8 cellular contexts compared by ENCODE assay signal in the genomic region with DNA sequence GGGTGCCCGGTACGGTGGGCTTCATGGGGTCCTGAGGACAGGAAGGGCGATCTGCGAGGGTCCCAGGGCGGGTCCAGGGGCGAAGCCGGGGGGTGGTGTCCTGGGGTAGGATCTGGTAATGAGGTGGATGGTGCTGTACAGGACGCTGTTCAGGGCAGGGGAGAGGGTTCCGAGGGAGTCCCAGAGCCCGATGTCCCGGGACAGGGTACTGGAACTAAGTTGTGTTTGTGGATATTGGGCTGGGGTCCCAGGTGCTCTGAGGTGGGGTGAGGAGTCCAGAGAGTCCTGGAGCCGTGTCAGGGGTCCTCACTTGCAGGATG. TPM values are rescaled to one million over a fixed set of nuclear protein-coding genes. Genes with fewer than 3 reads are reported as not detected.
DNase-seq lines count a peak whose midpoint lies in the region; ATAC-seq and TF ChIP-seq lines count a peak whose summit lies in the region.

No MANE protein-coding gene starts in this region.

- ATAC-seq in stimulated activated naive CD8-positive, alpha-beta T cell treated with anti-CD3 and anti-CD28 coated beads, Interleukin-15, amount 100 ng/mL, for 72 hours = peak; percentile 39
- no peak for ATAC-seq in GM19023 (IDR thresholded peaks at IDR 0.05; ENCODE audit: unreplicated experiment)

- peak overlapping the region; percentile 80 for H3K27ac Mint-ChIP-seq in activated CD4-positive, alpha-beta memory T cell treated with anti-CD3 and anti-CD28 coated beads, Interleukin-2, amount 10 ng/mL, durations not matched to agents 7 days and 5 days
- peak overlapping the region; percentile 95 to 97 for H3K27ac Mint-ChIP-seq in stimulated activated naive CD8-positive, alpha-beta T cell treated with anti-CD3 and anti-CD28 coated beads, Interleukin-15, amount 100 ng/mL, for 72 hours

- peaks cover 8% of the 10 kb centered on the region for H3K9me3 Mint-ChIP-seq in activated CD4-positive, alpha-beta memory T cell treated with anti-CD3 and anti-CD28 coated beads, Interleukin-2, amount 10 ng/mL, durations not matched to agents 7 days and 5 days
- peaks cover 9 to 13% of the 10 kb centered on the region in 2 donors for H3K9me3 Mint-ChIP-seq in stimulated activated naive CD8-positive, alpha-beta T cell treated with anti-CD3 and anti-CD28 coated beads, Interleukin-15, amount 100 ng/mL, for 72 hours

- POLR2A ChIA-PET in activated CD4-positive, alpha-beta memory T cell treated with anti-CD3 and anti-CD28 coated beads, Interleukin-2, amount 10 ng/mL, durations not matched to agents 7 days and 5 days (lab: Charles Lee) = interaction anchor here (0.6 to 2.7 kb wide), 6 partner anchors 8 to 519 kb away, joined by 3 to 48 read pairs (median 4); partner anchors contain the start of genes P2RX6 and THAP7

- H3K4me3 ChIP-seq in AG10803 (ENCODE audit: low read length) (peak overlapping the region; percentile 91), HFF-Myc (replicated peaks; ENCODE audit: low read depth, low read length) (peak overlapping the region; percentile 90), iPS DF 6.9 (ENCODE audit: low read length) (peak overlapping the region; percentile 83)

- CTCF ChIA-PET in activated CD4-positive, alpha-beta memory T cell treated with anti-CD3 and anti-CD28 coated beads, Interleukin-2, amount 10 ng/mL, durations not matched to agents 7 days and 5 days (lab: Charles Lee) = interaction anchor here (1.0 to 1.3 kb wide), 2 partner anchors 18 to 20 kb away, joined by 4 to 7 read pairs; partner anchors contain the start of gene THAP7

- DNase-seq in AG10803 (ENCODE audit: low read depth) (no peak), HFF-Myc (ENCODE audit: extremely low read depth, low read depth) (no peak), iPS DF 6.9 (ENCODE audit: low read depth, low spot score) (no peak), DMS79 (lab: John Stamatoyannopoulos, UW) (no peak), OCI-M2 (lab: John Stamatoyannopoulos, UW; ENCODE audit: unreplicated experiment) (no peak)
- no peak for DNase-seq in activated CD4-positive, alpha-beta memory T cell treated with anti-CD3 and anti-CD28 coated beads, Interleukin-2, amount 10 ng/mL, durations not matched to agents 7 days and 5 days
- DNase-seq in stimulated activated naive CD8-positive, alpha-beta T cell treated with anti-CD3 and anti-CD28 coated beads, Interleukin-15, amount 100 ng/mL, for 72 hours = no peak

- H3K36me3 ChIP-seq in iPS DF 6.9 (ENCODE audit: control insufficient read depth, insufficient read depth, low read length) = peaks cover 5% of the 10 kb centered on the region; the same call in 1 of the 2 replicates

- no peak overlapping the region for H3K27ac ChIP-seq in iPS DF 6.9 (ENCODE audit: low read length)

- peaks cover 5% of the 10 kb centered on the region for H3K4me1 ChIP-seq in iPS DF 6.9 (ENCODE audit: control insufficient read depth, insufficient read depth, low read length)

- no peaks in the 10 kb centered on the region for H3K27me3 Mint-ChIP-seq in activated CD4-positive, alpha-beta memory T cell treated with anti-CD3 and anti-CD28 coated beads, Interleukin-2, amount 10 ng/mL, durations not matched to agents 7 days and 5 days
- H3K27me3 Mint-ChIP-seq in stimulated activated naive CD8-positive, alpha-beta T cell treated with anti-CD3 and anti-CD28 coated beads, Interleukin-15, amount 100 ng/mL, for 72 hours = no peaks in the 10 kb centered on the region

- peak overlapping the region; percentile 89 for H3K4me3 Mint-ChIP-seq in activated CD4-positive, alpha-beta memory T cell treated with anti-CD3 and anti-CD28 coated beads, Interleukin-2, amount 10 ng/mL, durations not matched to agents 7 days and 5 days
- H3K4me3 Mint-ChIP-seq in stimulated activated naive CD8-positive, alpha-beta T cell treated with anti-CD3 and anti-CD28 coated beads, Interleukin-15, amount 100 ng/mL, for 72 hours = peak overlapping the region; percentile 91 to 95

- peaks cover 39% of the 10 kb centered on the region for H3K4me1 Mint-ChIP-seq in activated CD4-positive, alpha-beta memory T cell treated with anti-CD3 and anti-CD28 coated beads, Interleukin-2, amount 10 ng/mL, durations not matched to agents 7 days and 5 days
- peaks cover 50% of the 10 kb centered on the region for H3K4me1 Mint-ChIP-seq in stimulated activated naive CD8-positive, alpha-beta T cell treated with anti-CD3 and anti-CD28 coated beads, Interleukin-15, amount 100 ng/mL, for 72 hours

- no peaks in the 10 kb centered on the region for H3K9me3 ChIP-seq in iPS DF 6.9 (ENCODE audit: control insufficient read depth, insufficient read depth, low read length)

- no CpG with 5 or more reads among the region's 12 CpGs for WGBS in iPS DF 6.9 (ENCODE audit: insufficient coverage, insufficient read length)

- H3K27me3 ChIP-seq in iPS DF 6.9 (ENCODE audit: control insufficient read depth, insufficient read depth, low read length) = no peaks in the 10 kb centered on the region

- H3K36me3 Mint-ChIP-seq in activated CD4-positive, alpha-beta memory T cell treated with anti-CD3 and anti-CD28 coated beads, Interleukin-2, amount 10 ng/mL, durations not matched to agents 7 days and 5 days (ENCODE audit: low read depth) = peaks cover 25% of the 10 kb centered on the region

- no peak for TF ChIP-seq CTCF in AG10803 (conservative IDR thresholded peaks at IDR 0.05; ENCODE audit: low read length)
- TF ChIP-seq CTCF in HFF-Myc (IDR thresholded peaks at IDR 0.05; ENCODE audit: low read depth, low read length, missing control alignments) = no peak

RNA-seq across cellular contexts. Expression of gene LZTR1, which starts 0.4 kb away (rescaled TPM):
- 10 to 100 TPM; 53.3 to 60.3 TPM for total RNA-seq in activated CD4-positive, alpha-beta memory T cell treated with anti-CD3 and anti-CD28 coated beads, Interleukin-2, amount 10 ng/mL, durations not matched to agents 7 days and 5 days

RNA-seq across cellular contexts. Expression of gene AIFM3, which starts 15.5 kb away (rescaled TPM):
- under 1 TPM; 0.23 to 0.58 TPM for total RNA-seq in activated CD4-positive, alpha-beta memory T cell treated with anti-CD3 and anti-CD28 coated beads, Interleukin-2, amount 10 ng/mL, durations not matched to agents 7 days and 5 days

RNA-seq across cellular contexts. Expression of gene THAP7, which starts 19.4 kb away (rescaled TPM):
- 10 to 100 TPM; 24.7 to 25.4 TPM for total RNA-seq in activated CD4-positive, alpha-beta memory T cell treated with anti-CD3 and anti-CD28 coated beads, Interleukin-2, amount 10 ng/mL, durations not matched to agents 7 days and 5 days

RNA-seq across cellular contexts. Expression of gene P2RX6, which starts 32.4 kb away (rescaled TPM):
- under 1 TPM; 0.08 to 0.23 TPM for total RNA-seq in activated CD4-positive, alpha-beta memory T cell treated with anti-CD3 and anti-CD28 coated beads, Interleukin-2, amount 10 ng/mL, durations not matched to agents 7 days and 5 days

RNA-seq across cellular contexts. Expression of gene SLC7A4, which starts 49.8 kb away (rescaled TPM):
- not detected for total RNA-seq in activated CD4-positive, alpha-beta memory T cell treated with anti-CD3 and anti-CD28 coated beads, Interleukin-2, amount 10 ng/mL, durations not matched to agents 7 days and 5 days
